1 cellular context compared by ENCODE assay signal in genomic region chr19:7214329-7215089, GRCh38.
A peak's percentile ranks its signal among the peaks of the same experiment; 100 is the strongest.
TF ChIP-seq lines count a peak whose summit lies in the region.

No MANE protein-coding gene starts in this region.

TF ChIP-seq in HepG2, 621 proteins besides CTCF, POLR2A, EP300 and RAD21 (continued from another document and continues in another):
- TF ChIP-seq ZNF710 (CRISPR knock-in tag; IDR thresholded peaks at IDR 0.05; ENCODE audit: borderline replicate concordance) (peak; percentile 90; the same call in 1 of the 2 replicates), SNRNP70 (IDR thresholded peaks at IDR 0.05; ENCODE audit: low read depth, low read length) (no peak), AKAP8 (CRISPR knock-in tag; IDR thresholded peaks at IDR 0.05) (0 out of 2 replicates have a peak, but pooled peaks have one; percentile 58), DDIT3 (CRISPR knock-in tag; IDR thresholded peaks at IDR 0.05) (no peak), SCMH1 (CRISPR knock-in tag; IDR thresholded peaks at IDR 0.05; ENCODE audit: borderline replicate concordance) (no peak), SMARCC2 (IDR thresholded peaks at IDR 0.05) (no peak), ZNF331 (CRISPR knock-in tag; IDR thresholded peaks at IDR 0.05) (peak; percentile 67; the same call in 1 of the 2 replicates), PHF8 (CRISPR knock-in tag; IDR thresholded peaks at IDR 0.05) (no peak), SMAD3 (CRISPR knock-in tag; IDR thresholded peaks at IDR 0.05) (peak; percentile 59; the same call in 1 of the 2 replicates), ZFX (CRISPR knock-in tag; IDR thresholded peaks at IDR 0.05; ENCODE audit: low read depth) (peak; percentile 45), PHF21A (CRISPR knock-in tag; IDR thresholded peaks at IDR 0.05) (peak; percentile 50; the same call in 1 of the 2 replicates), GPN1 (CRISPR knock-in tag; IDR thresholded peaks at IDR 0.05; ENCODE audit: borderline replicate concordance) (no peak), ZBTB44 (CRISPR knock-in tag; IDR thresholded peaks at IDR 0.05) (no peak), JDP2 (CRISPR knock-in tag; IDR thresholded peaks at IDR 0.05; ENCODE audit: borderline replicate concordance) (no peak), ETV5 (CRISPR knock-in tag; IDR thresholded peaks at IDR 0.05; ENCODE audit: borderline replicate concordance) (peak; percentile 32; the same call in 1 of the 2 replicates), ESRRA (CRISPR knock-in tag; IDR thresholded peaks at IDR 0.05; ENCODE audit: low read depth) (peak; percentile 59; the same call in 1 of the 2 replicates), SKI (IDR thresholded peaks at IDR 0.05; ENCODE audit: partially characterized antibody) (no peak), ZNF431 (CRISPR knock-in tag; IDR thresholded peaks at IDR 0.05; ENCODE audit: borderline replicate concordance, low read depth) (no peak), ZNF337 (CRISPR knock-in tag; IDR thresholded peaks at IDR 0.05; ENCODE audit: borderline replicate concordance, low read depth) (no peak), ATF7-NPFF (CRISPR knock-in tag; IDR thresholded peaks at IDR 0.05; ENCODE audit: low read depth) (no peak), KAT2B (IDR thresholded peaks at IDR 0.05; ENCODE audit: borderline replicate concordance, low read depth, low read length) (no peak), SMAD9 (CRISPR knock-in tag; IDR thresholded peaks at IDR 0.05) (no peak), ZNF180 (CRISPR knock-in tag; IDR thresholded peaks at IDR 0.05; ENCODE audit: borderline replicate concordance, low read depth) (no peak), ZBTB25 (CRISPR knock-in tag; IDR thresholded peaks at IDR 0.05) (peak; percentile 27; the same call in 1 of the 2 replicates), LRRFIP1 (CRISPR knock-in tag; conservative IDR thresholded peaks at IDR 0.05) (no peak), MNT (IDR thresholded peaks at IDR 0.05) (peak; percentile 5; the same call in 1 of the 2 replicates), TFDP1 (CRISPR knock-in tag; IDR thresholded peaks at IDR 0.05; ENCODE audit: borderline replicate concordance) (peak; percentile 37; the same call in 1 of the 2 replicates), ZNF558 (CRISPR knock-in tag; IDR thresholded peaks at IDR 0.05; ENCODE audit: borderline replicate concordance) (no peak), ATF4 (CRISPR knock-in tag; IDR thresholded peaks at IDR 0.05) (no peak; a peak in 1 of 4 replicates), PCBP2 (optimal IDR thresholded peaks at IDR 0.05; ENCODE audit: low read depth, low read length, poor library complexity, severe bottlenecking) (no peak), SAFB2 (CRISPR knock-in tag; IDR thresholded peaks at IDR 0.05; ENCODE audit: borderline replicate concordance, low read depth) (no peak), ZBTB43 (CRISPR knock-in tag; conservative IDR thresholded peaks at IDR 0.05) (peak; percentile 74), TFE3 (CRISPR knock-in tag; IDR thresholded peaks at IDR 0.05) (peak; percentile 94), SP140L (CRISPR knock-in tag; IDR thresholded peaks at IDR 0.05; ENCODE audit: borderline replicate concordance) (no peak), E2F5 (CRISPR knock-in tag; conservative IDR thresholded peaks at IDR 0.05) (no peak), ZSCAN25 (CRISPR knock-in tag; IDR thresholded peaks at IDR 0.05) (peak; percentile 24; the same call in 1 of the 2 replicates), ZNF773 (CRISPR knock-in tag; IDR thresholded peaks at IDR 0.05; ENCODE audit: borderline replicate concordance) (no peak), ZNF547 (CRISPR knock-in tag; IDR thresholded peaks at IDR 0.05) (no peak), ZNF878 (CRISPR knock-in tag; IDR thresholded peaks at IDR 0.05) (peak; percentile 82; the same call in 1 of the 2 replicates), RBAK (CRISPR knock-in tag; IDR thresholded peaks at IDR 0.05) (no peak), NR3C1 (CRISPR knock-in tag; IDR thresholded peaks at IDR 0.05) (no peak), TEF (CRISPR knock-in tag; IDR thresholded peaks at IDR 0.05) (no peak), ZNF362 (CRISPR knock-in tag; IDR thresholded peaks at IDR 0.05; ENCODE audit: borderline replicate concordance) (no peak), RBM22 (optimal IDR thresholded peaks at IDR 0.05; ENCODE audit: low read length) (peak; percentile 95), ZNF160 (CRISPR knock-in tag; IDR thresholded peaks at IDR 0.05) (no peak), ZSCAN31 (CRISPR knock-in tag; IDR thresholded peaks at IDR 0.05; ENCODE audit: low read depth) (no peak), ZFP37 (CRISPR knock-in tag; IDR thresholded peaks at IDR 0.05; ENCODE audit: borderline replicate concordance) (no peak), NCOA2 (CRISPR knock-in tag; IDR thresholded peaks at IDR 0.05) (peak; percentile 80; the same call in 1 of the 2 replicates)
